ENCODE assay signal across 1 cellular context in genomic region chr1:84506002-84506728, GRCh38.
TF ChIP-seq lines count a peak whose summit lies in the region.

GNG5 (minus strand) TSS chr1:84506581; CDS start chr1:84506091, 490 bp downstream.
SPATA1 (plus strand) TSS chr1:84506386; CDS start chr1:84516360, 9,974 bp downstream.

TF ChIP-seq in HepG2, 621 proteins besides CTCF, POLR2A, EP300 and RAD21 (continues in another document):
- TF ChIP-seq, protein P1, sequence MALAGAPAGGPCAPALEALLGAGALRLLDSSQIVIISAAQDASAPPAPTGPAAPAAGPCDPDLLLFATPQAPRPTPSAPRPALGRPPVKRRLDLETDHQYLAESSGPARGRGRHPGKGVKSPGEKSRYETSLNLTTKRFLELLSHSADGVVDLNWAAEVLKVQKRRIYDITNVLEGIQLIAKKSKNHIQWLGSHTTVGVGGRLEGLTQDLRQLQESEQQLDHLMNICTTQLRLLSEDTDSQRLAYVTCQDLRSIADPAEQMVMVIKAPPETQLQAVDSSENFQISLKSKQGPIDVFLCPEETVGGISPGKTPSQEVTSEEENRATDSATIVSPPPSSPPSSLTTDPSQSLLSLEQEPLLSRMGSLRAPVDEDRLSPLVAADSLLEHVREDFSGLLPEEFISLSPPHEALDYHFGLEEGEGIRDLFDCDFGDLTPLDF (CRISPR knock-in tag; IDR thresholded peaks at IDR 0.05): no peak; the same call in 1 of the 2 replicates
- peak; percentile 78 for TF ChIP-seq ZFX (CRISPR knock-in tag; IDR thresholded peaks at IDR 0.05; ENCODE audit: low read depth)
- peak; percentile 68 for TF ChIP-seq ZNF317 (CRISPR knock-in tag; IDR thresholded peaks at IDR 0.05)
- TF ChIP-seq NCOA2 (CRISPR knock-in tag; IDR thresholded peaks at IDR 0.05): no peak
- TF ChIP-seq FOXP4 (CRISPR knock-in tag; IDR thresholded peaks at IDR 0.05): peak; percentile 28; the same call in 1 of the 2 replicates
- TF ChIP-seq ZSCAN29 (CRISPR knock-in tag; conservative IDR thresholded peaks at IDR 0.05): peak; percentile 79; the same call in 1 of the 2 replicates
- no peak for TF ChIP-seq ZNF207 (IDR thresholded peaks at IDR 0.05; ENCODE audit: borderline replicate concordance)
- TF ChIP-seq ZNF331 (CRISPR knock-in tag; IDR thresholded peaks at IDR 0.05): 0 out of 2 replicates have a peak, but pooled peaks have one; percentile 54
- TF ChIP-seq TEAD3 (CRISPR knock-in tag; optimal IDR thresholded peaks at IDR 0.05; ENCODE audit: borderline replicate concordance): peak; percentile 6
- TF ChIP-seq MTA3 (CRISPR knock-in tag; IDR thresholded peaks at IDR 0.05): no peak
- TF ChIP-seq ZNF768 (CRISPR knock-in tag; IDR thresholded peaks at IDR 0.05): peak; percentile 31; the same call in 1 of the 2 replicates
- peak; percentile 27; the same call in 1 of the 2 replicates for TF ChIP-seq ZBTB25 (CRISPR knock-in tag; IDR thresholded peaks at IDR 0.05)
- TF ChIP-seq RBM39 (IDR thresholded peaks at IDR 0.05; ENCODE audit: low read depth, low read length, poor library complexity, severe bottlenecking): peak; percentile 73
- TF ChIP-seq ZSCAN20 (CRISPR knock-in tag; IDR thresholded peaks at IDR 0.05; ENCODE audit: borderline replicate concordance): 0 out of 2 replicates have a peak, but pooled peaks have one; percentile 11
- TF ChIP-seq HMGXB3 (CRISPR knock-in tag; IDR thresholded peaks at IDR 0.05; ENCODE audit: borderline replicate concordance): peak; percentile 14; the same call in 1 of the 2 replicates
- 0 out of 2 replicates have a peak, but pooled peaks have one; percentile 29 for TF ChIP-seq SNAPC4 (CRISPR knock-in tag; IDR thresholded peaks at IDR 0.05)
- TF ChIP-seq ZNF431 (CRISPR knock-in tag; IDR thresholded peaks at IDR 0.05; ENCODE audit: borderline replicate concordance, low read depth): peak; percentile 69; the same call in 1 of the 2 replicates
- TF ChIP-seq SMARCC2 (IDR thresholded peaks at IDR 0.05): no peak
- peak; percentile 66 for TF ChIP-seq KDM5B (CRISPR knock-in tag; IDR thresholded peaks at IDR 0.05; ENCODE audit: borderline replicate concordance)
- TF ChIP-seq SRSF1 (optimal IDR thresholded peaks at IDR 0.05; ENCODE audit: low read depth, low read length): peak; percentile 21
- peak; percentile 17; the same call in 1 of the 2 replicates for TF ChIP-seq TARDBP (CRISPR knock-in tag; IDR thresholded peaks at IDR 0.05)
- TF ChIP-seq, protein P2, sequence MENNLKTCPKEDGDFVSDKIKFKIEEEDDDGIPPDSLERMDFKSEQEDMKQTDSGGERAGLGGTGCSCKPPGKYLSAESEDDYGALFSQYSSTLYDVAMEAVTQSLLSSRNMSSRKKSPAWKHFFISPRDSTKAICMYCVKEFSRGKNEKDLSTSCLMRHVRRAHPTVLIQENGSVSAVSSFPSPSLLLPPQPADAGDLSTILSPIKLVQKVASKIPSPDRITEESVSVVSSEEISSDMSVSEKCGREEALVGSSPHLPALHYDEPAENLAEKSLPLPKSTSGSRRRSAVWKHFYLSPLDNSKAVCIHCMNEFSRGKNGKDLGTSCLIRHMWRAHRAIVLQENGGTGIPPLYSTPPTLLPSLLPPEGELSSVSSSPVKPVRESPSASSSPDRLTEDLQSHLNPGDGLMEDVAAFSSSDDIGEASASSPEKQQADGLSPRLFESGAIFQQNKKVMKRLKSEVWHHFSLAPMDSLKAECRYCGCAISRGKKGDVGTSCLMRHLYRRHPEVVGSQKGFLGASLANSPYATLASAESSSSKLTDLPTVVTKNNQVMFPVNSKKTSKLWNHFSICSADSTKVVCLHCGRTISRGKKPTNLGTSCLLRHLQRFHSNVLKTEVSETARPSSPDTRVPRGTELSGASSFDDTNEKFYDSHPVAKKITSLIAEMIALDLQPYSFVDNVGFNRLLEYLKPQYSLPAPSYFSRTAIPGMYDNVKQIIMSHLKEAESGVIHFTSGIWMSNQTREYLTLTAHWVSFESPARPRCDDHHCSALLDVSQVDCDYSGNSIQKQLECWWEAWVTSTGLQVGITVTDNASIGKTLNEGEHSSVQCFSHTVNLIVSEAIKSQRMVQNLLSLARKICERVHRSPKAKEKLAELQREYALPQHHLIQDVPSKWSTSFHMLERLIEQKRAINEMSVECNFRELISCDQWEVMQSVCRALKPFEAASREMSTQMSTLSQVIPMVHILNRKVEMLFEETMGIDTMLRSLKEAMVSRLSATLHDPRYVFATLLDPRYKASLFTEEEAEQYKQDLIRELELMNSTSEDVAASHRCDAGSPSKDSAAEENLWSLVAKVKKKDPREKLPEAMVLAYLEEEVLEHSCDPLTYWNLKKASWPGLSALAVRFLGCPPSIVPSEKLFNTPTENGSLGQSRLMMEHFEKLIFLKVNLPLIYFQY (CRISPR knock-in tag; IDR thresholded peaks at IDR 0.05; ENCODE audit: borderline replicate concordance): peak; percentile 4; the same call in 1 of the 2 replicates
- TF ChIP-seq, protein P3, sequence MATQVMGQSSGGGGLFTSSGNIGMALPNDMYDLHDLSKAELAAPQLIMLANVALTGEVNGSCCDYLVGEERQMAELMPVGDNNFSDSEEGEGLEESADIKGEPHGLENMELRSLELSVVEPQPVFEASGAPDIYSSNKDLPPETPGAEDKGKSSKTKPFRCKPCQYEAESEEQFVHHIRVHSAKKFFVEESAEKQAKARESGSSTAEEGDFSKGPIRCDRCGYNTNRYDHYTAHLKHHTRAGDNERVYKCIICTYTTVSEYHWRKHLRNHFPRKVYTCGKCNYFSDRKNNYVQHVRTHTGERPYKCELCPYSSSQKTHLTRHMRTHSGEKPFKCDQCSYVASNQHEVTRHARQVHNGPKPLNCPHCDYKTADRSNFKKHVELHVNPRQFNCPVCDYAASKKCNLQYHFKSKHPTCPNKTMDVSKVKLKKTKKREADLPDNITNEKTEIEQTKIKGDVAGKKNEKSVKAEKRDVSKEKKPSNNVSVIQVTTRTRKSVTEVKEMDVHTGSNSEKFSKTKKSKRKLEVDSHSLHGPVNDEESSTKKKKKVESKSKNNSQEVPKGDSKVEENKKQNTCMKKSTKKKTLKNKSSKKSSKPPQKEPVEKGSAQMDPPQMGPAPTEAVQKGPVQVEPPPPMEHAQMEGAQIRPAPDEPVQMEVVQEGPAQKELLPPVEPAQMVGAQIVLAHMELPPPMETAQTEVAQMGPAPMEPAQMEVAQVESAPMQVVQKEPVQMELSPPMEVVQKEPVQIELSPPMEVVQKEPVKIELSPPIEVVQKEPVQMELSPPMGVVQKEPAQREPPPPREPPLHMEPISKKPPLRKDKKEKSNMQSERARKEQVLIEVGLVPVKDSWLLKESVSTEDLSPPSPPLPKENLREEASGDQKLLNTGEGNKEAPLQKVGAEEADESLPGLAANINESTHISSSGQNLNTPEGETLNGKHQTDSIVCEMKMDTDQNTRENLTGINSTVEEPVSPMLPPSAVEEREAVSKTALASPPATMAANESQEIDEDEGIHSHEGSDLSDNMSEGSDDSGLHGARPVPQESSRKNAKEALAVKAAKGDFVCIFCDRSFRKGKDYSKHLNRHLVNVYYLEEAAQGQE (IDR thresholded peaks at IDR 0.05; ENCODE audit: borderline replicate concordance in 1 of 2, low read depth in 1 of 2, low read length in 2 of 2): 0 out of 4 replicates have a peak, but pooled peaks of 1 of the 2 experiments have one; percentile 12
- no peak for TF ChIP-seq PAX8 (CRISPR knock-in tag; IDR thresholded peaks at IDR 0.05; ENCODE audit: borderline replicate concordance)
